In the genomic region with DNA sequence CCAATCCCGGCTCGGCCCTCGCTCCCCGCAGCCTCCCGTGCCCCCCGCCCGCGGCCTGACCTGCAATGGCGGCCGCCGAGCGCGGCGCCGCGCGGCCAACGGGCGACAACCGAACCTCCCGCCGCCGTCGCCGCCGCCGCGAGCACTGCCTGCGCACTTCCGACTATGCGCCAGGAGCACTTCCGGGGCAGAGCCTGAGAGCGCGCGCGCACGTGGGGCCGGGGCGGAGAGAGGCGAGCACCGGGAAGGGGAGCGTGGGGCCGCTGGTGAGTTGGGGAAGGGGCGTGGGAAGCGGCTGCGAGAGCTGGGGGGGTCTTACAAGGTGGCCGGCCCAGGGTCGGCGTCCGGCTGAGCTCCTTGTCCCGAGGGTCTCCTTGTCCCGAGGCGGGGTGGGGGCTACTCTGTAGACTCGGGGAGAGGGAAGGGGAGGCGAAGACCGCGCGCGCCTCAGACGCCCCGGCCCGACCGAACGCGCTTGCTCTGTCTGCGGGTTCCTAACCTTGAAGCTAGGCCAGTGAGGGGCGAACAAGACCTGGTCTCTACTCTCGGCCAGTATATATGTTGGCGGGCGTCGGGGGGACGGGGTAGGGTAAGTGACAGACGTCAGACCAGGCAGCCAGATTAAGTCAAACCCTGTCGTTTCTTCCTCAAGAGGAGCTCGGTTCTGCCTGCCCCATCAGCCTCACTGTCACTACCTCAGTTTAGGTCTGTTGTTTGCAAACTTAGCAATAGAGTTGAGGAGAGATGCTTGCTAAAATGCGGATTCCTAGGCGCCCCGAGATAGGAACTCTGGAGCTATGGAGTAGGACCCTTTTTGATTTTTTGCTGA, we compare ENCODE assay signal across 1 cellular context.
A peak's percentile ranks its signal among the peaks of the same experiment; 100 is the strongest.
TF ChIP-seq lines count a peak whose summit lies in the region.

A gene with protein sequence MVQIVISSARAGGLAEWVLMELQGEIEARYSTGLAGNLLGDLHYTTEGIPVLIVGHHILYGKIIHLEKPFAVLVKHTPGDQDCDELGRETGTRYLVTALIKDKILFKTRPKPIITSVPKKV (minus strand): TSS at position 165 of the 829 bp plus-strand sequence. CDS start 11,130 bp downstream, outside the sequence.
A gene (plus strand): TSS at position 226 of the 829 bp plus-strand sequence. CDS start 811 bp downstream, outside the sequence.

TF ChIP-seq in HepG2, 621 proteins besides CTCF, POLR2A, EP300 and RAD21 (continued from another document and continues in another):
- TF ChIP-seq, protein P1, sequence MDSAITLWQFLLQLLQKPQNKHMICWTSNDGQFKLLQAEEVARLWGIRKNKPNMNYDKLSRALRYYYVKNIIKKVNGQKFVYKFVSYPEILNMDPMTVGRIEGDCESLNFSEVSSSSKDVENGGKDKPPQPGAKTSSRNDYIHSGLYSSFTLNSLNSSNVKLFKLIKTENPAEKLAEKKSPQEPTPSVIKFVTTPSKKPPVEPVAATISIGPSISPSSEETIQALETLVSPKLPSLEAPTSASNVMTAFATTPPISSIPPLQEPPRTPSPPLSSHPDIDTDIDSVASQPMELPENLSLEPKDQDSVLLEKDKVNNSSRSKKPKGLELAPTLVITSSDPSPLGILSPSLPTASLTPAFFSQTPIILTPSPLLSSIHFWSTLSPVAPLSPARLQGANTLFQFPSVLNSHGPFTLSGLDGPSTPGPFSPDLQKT (CRISPR knock-in tag; IDR thresholded peaks at IDR 0.05; ENCODE audit: borderline replicate concordance), result no peak
- TF ChIP-seq, protein P2, sequence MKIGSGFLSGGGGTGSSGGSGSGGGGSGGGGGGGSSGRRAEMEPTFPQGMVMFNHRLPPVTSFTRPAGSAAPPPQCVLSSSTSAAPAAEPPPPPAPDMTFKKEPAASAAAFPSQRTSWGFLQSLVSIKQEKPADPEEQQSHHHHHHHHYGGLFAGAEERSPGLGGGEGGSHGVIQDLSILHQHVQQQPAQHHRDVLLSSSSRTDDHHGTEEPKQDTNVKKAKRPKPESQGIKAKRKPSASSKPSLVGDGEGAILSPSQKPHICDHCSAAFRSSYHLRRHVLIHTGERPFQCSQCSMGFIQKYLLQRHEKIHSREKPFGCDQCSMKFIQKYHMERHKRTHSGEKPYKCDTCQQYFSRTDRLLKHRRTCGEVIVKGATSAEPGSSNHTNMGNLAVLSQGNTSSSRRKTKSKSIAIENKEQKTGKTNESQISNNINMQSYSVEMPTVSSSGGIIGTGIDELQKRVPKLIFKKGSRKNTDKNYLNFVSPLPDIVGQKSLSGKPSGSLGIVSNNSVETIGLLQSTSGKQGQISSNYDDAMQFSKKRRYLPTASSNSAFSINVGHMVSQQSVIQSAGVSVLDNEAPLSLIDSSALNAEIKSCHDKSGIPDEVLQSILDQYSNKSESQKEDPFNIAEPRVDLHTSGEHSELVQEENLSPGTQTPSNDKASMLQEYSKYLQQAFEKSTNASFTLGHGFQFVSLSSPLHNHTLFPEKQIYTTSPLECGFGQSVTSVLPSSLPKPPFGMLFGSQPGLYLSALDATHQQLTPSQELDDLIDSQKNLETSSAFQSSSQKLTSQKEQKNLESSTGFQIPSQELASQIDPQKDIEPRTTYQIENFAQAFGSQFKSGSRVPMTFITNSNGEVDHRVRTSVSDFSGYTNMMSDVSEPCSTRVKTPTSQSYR (CRISPR knock-in tag; IDR thresholded peaks at IDR 0.05; ENCODE audit: borderline replicate concordance), result no peak; the same call in 1 of the 2 replicates
- TF ChIP-seq, protein P3, sequence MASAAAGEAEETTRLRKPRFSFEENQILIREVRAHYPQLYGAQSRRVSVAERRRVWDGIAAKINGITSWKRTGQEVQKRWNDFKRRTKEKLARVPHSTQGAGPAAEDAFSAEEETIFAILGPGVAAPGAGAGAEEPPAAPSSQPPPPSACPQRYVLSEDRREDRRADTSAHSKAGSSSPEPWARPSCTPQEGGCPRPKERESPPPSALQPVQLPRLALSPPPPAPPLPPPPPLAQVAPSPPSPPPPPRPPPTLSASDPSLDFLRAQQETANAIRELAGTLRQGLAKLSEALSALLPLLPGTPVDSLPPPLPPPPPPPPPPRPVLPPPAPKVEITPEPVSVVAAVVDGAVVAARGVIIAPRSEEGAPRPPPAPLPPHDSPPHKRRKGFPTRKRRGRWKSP (CRISPR knock-in tag; IDR thresholded peaks at IDR 0.05), result no peak; the same call in 1 of the 2 replicates
- TF ChIP-seq GTF3A (CRISPR knock-in tag; conservative IDR thresholded peaks at IDR 0.05) (no peak), ZMYM4 (CRISPR knock-in tag; IDR thresholded peaks at IDR 0.05) (peak; percentile 59), HOXD1 (CRISPR knock-in tag; IDR thresholded peaks at IDR 0.05) (no peak), KLF13 (CRISPR knock-in tag; IDR thresholded peaks at IDR 0.05) (no peak), RARG (CRISPR knock-in tag; IDR thresholded peaks at IDR 0.05; ENCODE audit: low read depth) (no peak), SUZ12 (IDR thresholded peaks at IDR 0.05; ENCODE audit: low read depth, low read length) (no peak), SSRP1 (CRISPR knock-in tag; IDR thresholded peaks at IDR 0.05) (no peak), SRY (CRISPR knock-in tag; IDR thresholded peaks at IDR 0.05) (no peak; the same call in 1 of the 2 replicates), ISL2 (CRISPR knock-in tag; IDR thresholded peaks at IDR 0.05) (no peak; the same call in 1 of the 2 replicates), HIVEP1 (CRISPR knock-in tag; IDR thresholded peaks at IDR 0.05) (no peak; the same call in 1 of the 2 replicates), ARNTL (CRISPR knock-in tag; IDR thresholded peaks at IDR 0.05) (peak; percentile 82), KDM2A (CRISPR knock-in tag; IDR thresholded peaks at IDR 0.05; ENCODE audit: borderline replicate concordance, low read depth) (peak; percentile 61; the same call in 1 of the 2 replicates), KDM4B (CRISPR knock-in tag; IDR thresholded peaks at IDR 0.05) (peak; percentile 29; the same call in 1 of the 2 replicates), KMT2B (CRISPR knock-in tag; IDR thresholded peaks at IDR 0.05) (peak; percentile 94), SNRNP70 (IDR thresholded peaks at IDR 0.05; ENCODE audit: low read depth, low read length) (no peak), MTA3 (CRISPR knock-in tag; IDR thresholded peaks at IDR 0.05) (no peak), ZFY (CRISPR knock-in tag; IDR thresholded peaks at IDR 0.05) (peak; percentile 87), ZNF816 (CRISPR knock-in tag; IDR thresholded peaks at IDR 0.05; ENCODE audit: borderline replicate concordance) (no peak; the same call in 1 of the 2 replicates), ZNF766 (CRISPR knock-in tag; IDR thresholded peaks at IDR 0.05; ENCODE audit: borderline replicate concordance) (no peak), ZNF333 (CRISPR knock-in tag; IDR thresholded peaks at IDR 0.05; ENCODE audit: borderline replicate concordance) (no peak), HNRNPH1 (optimal IDR thresholded peaks at IDR 0.05; ENCODE audit: low read depth, low read length) (no peak), STAG1 (CRISPR knock-in tag; IDR thresholded peaks at IDR 0.05) (no peak), TCF12 (IDR thresholded peaks at IDR 0.05) (no peak), TCF12 (CRISPR knock-in tag; IDR thresholded peaks at IDR 0.05) (peak; percentile 48; the same call in 1 of the 2 replicates), CBX1 (IDR thresholded peaks at IDR 0.05; ENCODE audit: low read depth) (no peak), HOXA9 (CRISPR knock-in tag; IDR thresholded peaks at IDR 0.05; ENCODE audit: borderline replicate concordance) (peak; percentile 93; the same call in 1 of the 2 replicates), ZNF83 (CRISPR knock-in tag; IDR thresholded peaks at IDR 0.05; ENCODE audit: borderline replicate concordance) (no peak), PHF8 (CRISPR knock-in tag; IDR thresholded peaks at IDR 0.05) (peak; percentile 91), TCF7L2 (IDR thresholded peaks at IDR 0.05; ENCODE audit: low read depth, low read length) (no peak), ZNF354B (CRISPR knock-in tag; IDR thresholded peaks at IDR 0.05) (no peak), CENPT (CRISPR knock-in tag; IDR thresholded peaks at IDR 0.05; ENCODE audit: low read depth) (peak; percentile 92), SMARCC2 (IDR thresholded peaks at IDR 0.05) (no peak), JUNB (CRISPR knock-in tag; IDR thresholded peaks at IDR 0.05; ENCODE audit: borderline replicate concordance) (no peak; the same call in 1 of the 2 replicates)
- TF ChIP-seq, protein P4, sequence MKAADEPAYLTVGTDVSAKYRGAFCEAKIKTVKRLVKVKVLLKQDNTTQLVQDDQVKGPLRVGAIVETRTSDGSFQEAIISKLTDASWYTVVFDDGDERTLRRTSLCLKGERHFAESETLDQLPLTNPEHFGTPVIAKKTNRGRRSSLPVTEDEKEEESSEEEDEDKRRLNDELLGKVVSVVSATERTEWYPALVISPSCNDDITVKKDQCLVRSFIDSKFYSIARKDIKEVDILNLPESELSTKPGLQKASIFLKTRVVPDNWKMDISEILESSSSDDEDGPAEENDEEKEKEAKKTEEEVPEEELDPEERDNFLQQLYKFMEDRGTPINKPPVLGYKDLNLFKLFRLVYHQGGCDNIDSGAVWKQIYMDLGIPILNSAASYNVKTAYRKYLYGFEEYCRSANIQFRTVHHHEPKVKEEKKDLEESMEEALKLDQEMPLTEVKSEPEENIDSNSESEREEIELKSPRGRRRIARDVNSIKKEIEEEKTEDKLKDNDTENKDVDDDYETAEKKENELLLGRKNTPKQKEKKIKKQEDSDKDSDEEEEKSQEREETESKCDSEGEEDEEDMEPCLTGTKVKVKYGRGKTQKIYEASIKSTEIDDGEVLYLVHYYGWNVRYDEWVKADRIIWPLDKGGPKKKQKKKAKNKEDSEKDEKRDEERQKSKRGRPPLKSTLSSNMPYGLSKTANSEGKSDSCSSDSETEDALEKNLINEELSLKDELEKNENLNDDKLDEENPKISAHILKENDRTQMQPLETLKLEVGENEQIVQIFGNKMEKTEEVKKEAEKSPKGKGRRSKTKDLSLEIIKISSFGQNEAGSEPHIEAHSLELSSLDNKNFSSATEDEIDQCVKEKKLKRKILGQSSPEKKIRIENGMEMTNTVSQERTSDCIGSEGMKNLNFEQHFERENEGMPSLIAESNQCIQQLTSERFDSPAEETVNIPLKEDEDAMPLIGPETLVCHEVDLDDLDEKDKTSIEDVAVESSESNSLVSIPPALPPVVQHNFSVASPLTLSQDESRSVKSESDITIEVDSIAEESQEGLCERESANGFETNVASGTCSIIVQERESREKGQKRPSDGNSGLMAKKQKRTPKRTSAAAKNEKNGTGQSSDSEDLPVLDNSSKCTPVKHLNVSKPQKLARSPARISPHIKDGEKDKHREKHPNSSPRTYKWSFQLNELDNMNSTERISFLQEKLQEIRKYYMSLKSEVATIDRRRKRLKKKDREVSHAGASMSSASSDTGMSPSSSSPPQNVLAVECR (CRISPR knock-in tag; IDR thresholded peaks at IDR 0.05; ENCODE audit: borderline replicate concordance), result peak; percentile 99
- TF ChIP-seq, protein P5, sequence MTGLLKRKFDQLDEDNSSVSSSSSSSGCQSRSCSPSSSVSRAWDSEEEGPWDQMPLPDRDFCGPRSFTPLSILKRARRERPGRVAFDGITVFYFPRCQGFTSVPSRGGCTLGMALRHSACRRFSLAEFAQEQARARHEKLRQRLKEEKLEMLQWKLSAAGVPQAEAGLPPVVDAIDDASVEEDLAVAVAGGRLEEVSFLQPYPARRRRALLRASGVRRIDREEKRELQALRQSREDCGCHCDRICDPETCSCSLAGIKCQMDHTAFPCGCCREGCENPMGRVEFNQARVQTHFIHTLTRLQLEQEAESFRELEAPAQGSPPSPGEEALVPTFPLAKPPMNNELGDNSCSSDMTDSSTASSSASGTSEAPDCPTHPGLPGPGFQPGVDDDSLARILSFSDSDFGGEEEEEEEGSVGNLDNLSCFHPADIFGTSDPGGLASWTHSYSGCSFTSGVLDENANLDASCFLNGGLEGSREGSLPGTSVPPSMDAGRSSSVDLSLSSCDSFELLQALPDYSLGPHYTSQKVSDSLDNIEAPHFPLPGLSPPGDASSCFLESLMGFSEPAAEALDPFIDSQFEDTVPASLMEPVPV (CRISPR knock-in tag; IDR thresholded peaks at IDR 0.05), result no peak
- TF ChIP-seq, protein P6, sequence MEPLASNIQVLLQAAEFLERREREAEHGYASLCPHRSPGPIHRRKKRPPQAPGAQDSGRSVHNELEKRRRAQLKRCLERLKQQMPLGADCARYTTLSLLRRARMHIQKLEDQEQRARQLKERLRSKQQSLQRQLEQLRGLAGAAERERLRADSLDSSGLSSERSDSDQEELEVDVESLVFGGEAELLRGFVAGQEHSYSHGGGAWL (CRISPR knock-in tag; IDR thresholded peaks at IDR 0.05), result peak; percentile 93
- TF ChIP-seq, protein P7, sequence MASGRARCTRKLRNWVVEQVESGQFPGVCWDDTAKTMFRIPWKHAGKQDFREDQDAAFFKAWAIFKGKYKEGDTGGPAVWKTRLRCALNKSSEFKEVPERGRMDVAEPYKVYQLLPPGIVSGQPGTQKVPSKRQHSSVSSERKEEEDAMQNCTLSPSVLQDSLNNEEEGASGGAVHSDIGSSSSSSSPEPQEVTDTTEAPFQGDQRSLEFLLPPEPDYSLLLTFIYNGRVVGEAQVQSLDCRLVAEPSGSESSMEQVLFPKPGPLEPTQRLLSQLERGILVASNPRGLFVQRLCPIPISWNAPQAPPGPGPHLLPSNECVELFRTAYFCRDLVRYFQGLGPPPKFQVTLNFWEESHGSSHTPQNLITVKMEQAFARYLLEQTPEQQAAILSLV (CRISPR knock-in tag; IDR thresholded peaks at IDR 0.05; ENCODE audit: borderline replicate concordance), result peak; percentile 70; the same call in 1 of the 2 replicates
- TF ChIP-seq, protein P8, sequence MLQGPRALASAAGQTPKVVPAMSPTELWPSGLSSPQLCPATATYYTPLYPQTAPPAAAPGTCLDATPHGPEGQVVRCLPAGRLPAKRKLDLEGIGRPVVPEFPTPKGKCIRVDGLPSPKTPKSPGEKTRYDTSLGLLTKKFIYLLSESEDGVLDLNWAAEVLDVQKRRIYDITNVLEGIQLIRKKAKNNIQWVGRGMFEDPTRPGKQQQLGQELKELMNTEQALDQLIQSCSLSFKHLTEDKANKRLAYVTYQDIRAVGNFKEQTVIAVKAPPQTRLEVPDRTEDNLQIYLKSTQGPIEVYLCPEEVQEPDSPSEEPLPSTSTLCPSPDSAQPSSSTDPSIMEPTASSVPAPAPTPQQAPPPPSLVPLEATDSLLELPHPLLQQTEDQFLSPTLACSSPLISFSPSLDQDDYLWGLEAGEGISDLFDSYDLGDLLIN (CRISPR knock-in tag; IDR thresholded peaks at IDR 0.05; ENCODE audit: borderline replicate concordance), result 0 out of 2 replicates have a peak, but pooled peaks have one; percentile 5
- TF ChIP-seq, protein P9, sequence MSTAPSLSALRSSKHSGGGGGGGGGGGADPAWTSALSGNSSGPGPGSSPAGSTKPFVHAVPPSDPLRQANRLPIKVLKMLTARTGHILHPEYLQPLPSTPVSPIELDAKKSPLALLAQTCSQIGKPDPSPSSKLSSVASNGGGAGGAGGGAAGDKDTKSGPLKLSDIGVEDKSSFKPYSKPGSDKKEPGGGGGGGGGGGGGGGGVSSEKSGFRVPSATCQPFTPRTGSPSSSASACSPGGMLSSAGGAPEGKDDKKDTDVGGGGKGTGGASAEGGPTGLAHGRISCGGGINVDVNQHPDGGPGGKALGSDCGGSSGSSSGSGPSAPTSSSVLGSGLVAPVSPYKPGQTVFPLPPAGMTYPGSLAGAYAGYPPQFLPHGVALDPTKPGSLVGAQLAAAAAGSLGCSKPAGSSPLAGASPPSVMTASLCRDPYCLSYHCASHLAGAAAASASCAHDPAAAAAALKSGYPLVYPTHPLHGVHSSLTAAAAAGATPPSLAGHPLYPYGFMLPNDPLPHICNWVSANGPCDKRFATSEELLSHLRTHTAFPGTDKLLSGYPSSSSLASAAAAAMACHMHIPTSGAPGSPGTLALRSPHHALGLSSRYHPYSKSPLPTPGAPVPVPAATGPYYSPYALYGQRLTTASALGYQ (CRISPR knock-in tag; IDR thresholded peaks at IDR 0.05), result peak; percentile 26; the same call in 1 of the 2 replicates
